Comparison of ENCODE assay signal across 24 cellular contexts in genomic region chr14:100302616-100303015, GRCh38. TPM values are rescaled to one million over a fixed set of nuclear protein-coding genes. Genes with fewer than 3 reads are reported as not detected.
DNase-seq lines count a peak whose midpoint lies in the region; ATAC-seq and TF ChIP-seq lines count a peak whose summit lies in the region.
"Had no signal": no experiment of that assay in that cellular context is flagged by ENCODE, and none has a peak within 500 bp of the region (broad histone marks: within the 10 kb centered on the region; RNA-seq: fewer than 3 reads in every experiment).

No MANE protein-coding gene starts in this region.

- no peak overlapping the region for H3K4me3 Mint-ChIP-seq in stimulated activated memory B cell treated with anti-CD40 and anti-IgM and Interleukin-4, amounts not matched to agents 10 μg/mL and 1 μg/mL and 100 μg/mL, for 72 hours
- H3K4me3 Mint-ChIP-seq in activated T-helper 2 cell treated with anti-CD3 and anti-CD28 coated beads, Interferon-gamma antibody, Interleukin-2, Interleukin-4, amounts not matched to agents 10 μg/mL and 5 μg/mL and 100 μg/mL, durations not matched to agents 14 hours and 24 hours and 36 hours (ENCODE audit: low read depth): no peak overlapping the region
- H3K4me3 Mint-ChIP-seq in activated CD8-positive, alpha-beta T cell treated with anti-CD3 and anti-CD28 coated beads for 36 hours: no peak overlapping the region
- H3K4me3 Mint-ChIP-seq: activated naive CD4-positive, alpha-beta T cell treated with anti-CD3 and anti-CD28 coated beads, Interleukin-2, amount 50 U/mL, for 24 hours; mesothelial cell of epicardium; nephron progenitor cell; T-helper 17 cell had no signal

- H3K36me3 Mint-ChIP-seq in stimulated activated memory B cell treated with anti-CD40 and anti-IgM and Interleukin-4, amounts not matched to agents 10 μg/mL and 1 μg/mL and 100 μg/mL, for 72 hours: no peaks in the 10 kb centered on the region
- no peaks in the 10 kb centered on the region for H3K36me3 Mint-ChIP-seq in activated T-helper 2 cell treated with anti-CD3 and anti-CD28 coated beads, Interferon-gamma antibody, Interleukin-2, Interleukin-4, amounts not matched to agents 10 μg/mL and 5 μg/mL and 100 μg/mL, durations not matched to agents 14 hours and 24 hours and 36 hours (ENCODE audit: low read depth)
- no peaks in the 10 kb centered on the region for H3K36me3 Mint-ChIP-seq in activated CD8-positive, alpha-beta T cell treated with anti-CD3 and anti-CD28 coated beads for 36 hours (ENCODE audit: low read depth)
- H3K36me3 Mint-ChIP-seq: activated naive CD4-positive, alpha-beta T cell treated with anti-CD3 and anti-CD28 coated beads, Interleukin-2, amount 50 U/mL, for 24 hours had no signal

- CTCF ChIA-PET in activated CD8-positive, alpha-beta T cell treated with anti-CD3 and anti-CD28 coated beads for 36 hours (lab: Charles Lee): interaction anchor here (1.0 to 2.3 kb wide), 10 partner anchors 10 to 80 kb away, joined by 3 to 9 read pairs (median 4); no protein-coding TSS in a partner anchor

- DNase-seq in M059J (ENCODE audit: low read depth): peak; percentile 57
- no peak for DNase-seq in activated T-helper 2 cell treated with anti-CD3 and anti-CD28 coated beads, Interferon-gamma antibody, Interleukin-2, Interleukin-4, amounts not matched to agents 10 μg/mL and 5 μg/mL and 100 μg/mL, durations not matched to agents 14 hours and 24 hours and 36 hours (ENCODE audit: low spot score)
- DNase-seq in SW 1271 (lab: John Stamatoyannopoulos, UW): no peak
- no peak for DNase-seq in activated CD8-positive, alpha-beta T cell treated with anti-CD3 and anti-CD28 coated beads for 36 hours
- DNase-seq: activated CD4-positive, alpha-beta T cell treated with anti-CD3 and anti-CD28 coated beads, Interleukin-2, amount 50 U/mL, for 48 hours; activated T-cell treated with anti-CD3 and anti-CD28 coated beads, Interleukin-2, amount 50 U/mL, for 1 hour; Caco-2; cerebellar nuclear complex; foreskin melanocyte; KBM-7; kidney glomerular epithelial cell; NCI-H1105 treated with DMSO at 0.1 percent for 48 hours; NCI-H2107; NCI-H510A treated with DMSO at 0.1 percent for 48 hours; nephron progenitor cell; T-helper 17 cell had no signal

- peaks cover 65% of the 10 kb centered on the region for H3K4me1 Mint-ChIP-seq in stimulated activated memory B cell treated with anti-CD40 and anti-IgM and Interleukin-4, amounts not matched to agents 10 μg/mL and 1 μg/mL and 100 μg/mL, for 72 hours
- H3K4me1 Mint-ChIP-seq in activated T-helper 2 cell treated with anti-CD3 and anti-CD28 coated beads, Interferon-gamma antibody, Interleukin-2, Interleukin-4, amounts not matched to agents 10 μg/mL and 5 μg/mL and 100 μg/mL, durations not matched to agents 14 hours and 24 hours and 36 hours (ENCODE audit: low read depth): peaks cover 16% of the 10 kb centered on the region
- H3K4me1 Mint-ChIP-seq in activated CD8-positive, alpha-beta T cell treated with anti-CD3 and anti-CD28 coated beads for 36 hours (ENCODE audit: low read depth): peaks cover 19% of the 10 kb centered on the region

- no peak for TF ChIP-seq CTCF in C4-2B (conservative IDR thresholded peaks at IDR 0.05)
- TF ChIP-seq CTCF in activated CD8-positive, alpha-beta T cell treated with anti-CD3 and anti-CD28 coated beads for 36 hours (IDR thresholded peaks at IDR 0.05): no peak

- H3K27ac Mint-ChIP-seq in stimulated activated memory B cell treated with anti-CD40 and anti-IgM and Interleukin-4, amounts not matched to agents 10 μg/mL and 1 μg/mL and 100 μg/mL, for 72 hours: peak overlapping the region; percentile 44
- no peak overlapping the region for H3K27ac Mint-ChIP-seq in activated T-helper 2 cell treated with anti-CD3 and anti-CD28 coated beads, Interferon-gamma antibody, Interleukin-2, Interleukin-4, amounts not matched to agents 10 μg/mL and 5 μg/mL and 100 μg/mL, durations not matched to agents 14 hours and 24 hours and 36 hours
- H3K27ac Mint-ChIP-seq in activated CD8-positive, alpha-beta T cell treated with anti-CD3 and anti-CD28 coated beads for 36 hours: no peak overlapping the region
- H3K27ac Mint-ChIP-seq: activated naive CD4-positive, alpha-beta T cell treated with anti-CD3 and anti-CD28 coated beads, Interleukin-2, amount 50 U/mL, for 24 hours; mesothelial cell of epicardium; nephron progenitor cell; T-helper 17 cell had no signal

- peak overlapping the region; percentile 32; the same call in 1 of the 2 replicates for H3K27ac ChIP-seq in C4-2B
- H3K27ac ChIP-seq: SJCRH30 had no signal

- H3K9me3 Mint-ChIP-seq in stimulated activated memory B cell treated with anti-CD40 and anti-IgM and Interleukin-4, amounts not matched to agents 10 μg/mL and 1 μg/mL and 100 μg/mL, for 72 hours: no peaks in the 10 kb centered on the region
- no peaks in the 10 kb centered on the region for H3K9me3 Mint-ChIP-seq in activated T-helper 2 cell treated with anti-CD3 and anti-CD28 coated beads, Interferon-gamma antibody, Interleukin-2, Interleukin-4, amounts not matched to agents 10 μg/mL and 5 μg/mL and 100 μg/mL, durations not matched to agents 14 hours and 24 hours and 36 hours
- no peaks in the 10 kb centered on the region for H3K9me3 Mint-ChIP-seq in activated CD8-positive, alpha-beta T cell treated with anti-CD3 and anti-CD28 coated beads for 36 hours
- H3K9me3 Mint-ChIP-seq: activated naive CD4-positive, alpha-beta T cell treated with anti-CD3 and anti-CD28 coated beads, Interleukin-2, amount 50 U/mL, for 24 hours; mesothelial cell of epicardium; nephron progenitor cell had no signal

- POLR2A ChIA-PET in activated CD8-positive, alpha-beta T cell treated with anti-CD3 and anti-CD28 coated beads for 36 hours (lab: Charles Lee): interaction anchor here (1.1 kb wide), 1 partner anchor 15 kb away, joined by 3 read pairs; no protein-coding TSS in a partner anchor

- ATAC-seq in esophagus mucosa: peak; percentile 16
- no peak for ATAC-seq in stimulated activated memory B cell treated with anti-CD40 and anti-IgM and Interleukin-4, amounts not matched to agents 10 μg/mL and 1 μg/mL and 100 μg/mL, for 72 hours
- no peak for ATAC-seq in activated CD8-positive, alpha-beta T cell treated with anti-CD3 and anti-CD28 coated beads for 36 hours
- ATAC-seq: T-helper 17 cell had no signal

- H3K27me3 Mint-ChIP-seq in stimulated activated memory B cell treated with anti-CD40 and anti-IgM and Interleukin-4, amounts not matched to agents 10 μg/mL and 1 μg/mL and 100 μg/mL, for 72 hours: no peaks in the 10 kb centered on the region
- H3K27me3 Mint-ChIP-seq in activated T-helper 2 cell treated with anti-CD3 and anti-CD28 coated beads, Interferon-gamma antibody, Interleukin-2, Interleukin-4, amounts not matched to agents 10 μg/mL and 5 μg/mL and 100 μg/mL, durations not matched to agents 14 hours and 24 hours and 36 hours (ENCODE audit: low read depth): peaks cover 6% of the 10 kb centered on the region
- H3K27me3 Mint-ChIP-seq in activated CD8-positive, alpha-beta T cell treated with anti-CD3 and anti-CD28 coated beads for 36 hours: peaks cover 2% of the 10 kb centered on the region
- H3K27me3 Mint-ChIP-seq: T-helper 17 cell had no signal

- intact Hi-C loops in activated T-helper 2 cell treated with anti-CD3 and anti-CD28 coated beads, Interferon-gamma antibody, Interleukin-2, Interleukin-4, amounts not matched to agents 10 μg/mL and 5 μg/mL and 100 μg/mL, durations not matched to agents 14 hours and 24 hours and 36 hours (cut with micrococcal nuclease): no loop called here
- intact Hi-C loops in activated CD8-positive, alpha-beta T cell treated with anti-CD3 and anti-CD28 coated beads for 36 hours (cut with micrococcal nuclease): loop anchor here (10.0 kb wide), 1 partner anchor 72 kb away; the partner anchor contains the start of gene WDR25

RNA-seq across cellular contexts. Expression of gene SLC25A29, which starts 3.6 kb away (rescaled TPM):
- total RNA-seq in M059J (2014; rRNA removed; shearing (Covaris generic)): 5.0 and 18.8 TPM in 2 replicates
- total RNA-seq in esophagus mucosa: 15.5 TPM
- total RNA-seq in activated T-helper 2 cell treated with anti-CD3 and anti-CD28 coated beads, Interferon-gamma antibody, Interleukin-2, Interleukin-4, amounts not matched to agents 10 μg/mL and 5 μg/mL and 100 μg/mL, durations not matched to agents 14 hours and 24 hours and 36 hours: 37.0 and 38.8 TPM in 2 replicates
- 10 to 100 TPM; 23.6 to 24.7 TPM for total RNA-seq in activated CD8-positive, alpha-beta T cell treated with anti-CD3 and anti-CD28 coated beads for 36 hours

RNA-seq across cellular contexts. Expression of gene SLC25A47, which starts 20.5 kb away (rescaled TPM):
- total RNA-seq in M059J (2014; rRNA removed; shearing (Covaris generic)): not detected in 2 replicates
- not detected for total RNA-seq in esophagus mucosa
- not detected in 2 replicates for total RNA-seq in activated T-helper 2 cell treated with anti-CD3 and anti-CD28 coated beads, Interferon-gamma antibody, Interleukin-2, Interleukin-4, amounts not matched to agents 10 μg/mL and 5 μg/mL and 100 μg/mL, durations not matched to agents 14 hours and 24 hours and 36 hours
- total RNA-seq in activated CD8-positive, alpha-beta T cell treated with anti-CD3 and anti-CD28 coated beads for 36 hours: not detected
- total RNA-seq: astrocyte, Caco-2, mesothelial cell of epicardium, posterior vena cava, SJCRH30, T-helper 17 cell had no signal
